14 cellular contexts compared by ENCODE assay signal in the genomic region with DNA sequence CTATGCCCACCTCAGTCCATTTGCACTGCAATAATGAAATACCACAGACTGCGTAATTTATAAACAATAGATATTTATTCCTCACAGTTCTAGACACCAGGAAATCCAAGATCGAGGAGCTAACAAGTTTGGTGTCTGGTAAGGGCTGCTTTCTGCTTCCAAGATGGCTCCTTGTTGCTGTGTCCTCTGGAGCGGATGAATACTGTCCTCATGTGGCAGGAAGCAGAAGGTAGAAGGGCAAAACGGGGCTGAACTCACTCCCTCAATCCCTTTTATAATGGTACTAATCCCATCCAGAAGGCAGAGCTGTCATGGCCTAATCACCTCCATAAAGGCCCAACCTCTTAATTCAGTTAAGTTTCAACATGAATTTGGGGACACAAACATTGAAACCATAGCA.
A peak's percentile ranks its signal among the peaks of the same experiment; 100 is the strongest.
DNase-seq lines count a peak whose midpoint lies in the region; ATAC-seq and TF ChIP-seq lines count a peak whose summit lies in the region.
"Had no signal": no experiment of that assay in that cellular context is flagged by ENCODE, and none has a peak within 500 bp of the region (broad histone marks: within the 10 kb centered on the region; RNA-seq: fewer than 3 reads in every experiment).

No MANE protein-coding gene starts in this region.

- no peak overlapping the region for H3K27ac Mint-ChIP-seq in T-helper 17 cell
- H3K27ac Mint-ChIP-seq: activated T-cell treated with anti-CD3 and anti-CD28 coated beads, Interleukin-2, amount 50 U/mL, for 24 hours had no signal

- peak; percentile 93 for ATAC-seq in esophagus mucosa
- no peak for ATAC-seq in T-helper 17 cell

- H3K27me3 Mint-ChIP-seq in T-helper 17 cell, result peaks cover 4% of the 10 kb centered on the region
- H3K27me3 Mint-ChIP-seq: activated T-cell treated with anti-CD3 and anti-CD28 coated beads, Interleukin-2, amount 50 U/mL, for 24 hours had no signal

- intact Hi-C loops in left ventricle myocardium inferior (cut with micrococcal nuclease) (no loop called here), adrenal gland (cut with DNase I) (no loop called here)

- no peak overlapping the region for H3K4me3 Mint-ChIP-seq in T-helper 17 cell
- H3K4me3 Mint-ChIP-seq: activated T-cell treated with anti-CD3 and anti-CD28 coated beads, Interleukin-2, amount 50 U/mL, for 24 hours had no signal

- no peaks in the 10 kb centered on the region for H3K4me1 Mint-ChIP-seq in T-helper 17 cell

- TF ChIP-seq POLR2A in adrenal gland (IDR thresholded peaks at IDR 0.05), result no peak

- DNase-seq in left ventricle myocardium inferior (no peak), right atrium auricular region (ENCODE audit: low spot score) (no peak), OCI-M1 (lab: John Stamatoyannopoulos, UW) (peak; percentile 19), adrenal gland (no peak), dermis blood vessel endothelial cell (no peak), T-helper 17 cell (no peak), NCI-H446 treated with DMSO at 0.1 percent for 48 hours (lab: John Stamatoyannopoulos, UW) (no peak)
- DNase-seq: activated CD4-positive, CD25-positive, alpha-beta regulatory T cell treated with anti-CD3 and anti-CD28 coated beads, Interleukin-2, amount 50 U/mL, for 72 hours; activated T-cell treated with anti-CD3 and anti-CD28 coated beads, Interleukin-2, amount 50 U/mL, for 24 hours; effector CD4-positive, alpha-beta T cell; NCI-H510A had no signal

- no peaks in the 10 kb centered on the region for H3K27me3 ChIP-seq in left ventricle myocardium inferior (ENCODE audit: low read depth)
- no peaks in the 10 kb centered on the region for H3K27me3 ChIP-seq in right atrium auricular region
- no peaks in the 10 kb centered on the region for H3K27me3 ChIP-seq in adrenal gland
- H3K27me3 ChIP-seq: ascending aorta had no signal

- no peaks in the 10 kb centered on the region for H3K9me3 ChIP-seq in left ventricle myocardium inferior (replicated peaks)
- no peaks in the 10 kb centered on the region for H3K9me3 ChIP-seq in right atrium auricular region
- H3K9me3 ChIP-seq in adrenal gland (replicated peaks in 1 of 3), result no peaks in the 10 kb centered on the region
- no peaks in the 10 kb centered on the region for H3K9me3 ChIP-seq in T-helper 17 cell (ENCODE audit: control insufficient read depth, low read length, poor library complexity, severe bottlenecking)
- H3K9me3 ChIP-seq: ascending aorta, SJSA1 had no signal

- H3K4me3 ChIP-seq in left ventricle myocardium inferior, result no peak overlapping the region
- H3K4me3 ChIP-seq in right atrium auricular region, result no peak overlapping the region
- H3K4me3 ChIP-seq in adrenal gland, result no peak overlapping the region
- H3K4me3 ChIP-seq: ascending aorta, SJSA1 had no signal

- H3K27ac ChIP-seq in left ventricle myocardium inferior (replicated peaks) (peak overlapping the region; percentile 41), right atrium auricular region (no peak overlapping the region), adrenal gland (no peak overlapping the region)
- H3K27ac ChIP-seq: ascending aorta, SJSA1 had no signal

- peaks cover 2% of the 10 kb centered on the region for H3K36me3 Mint-ChIP-seq in T-helper 17 cell (ENCODE audit: low read depth)

- H3K4me1 ChIP-seq in left ventricle myocardium inferior (peaks cover 13% of the 10 kb centered on the region), right atrium auricular region (no peaks in the 10 kb centered on the region), adrenal gland (replicated peaks in 1 of 2) (no peaks in the 10 kb centered on the region)
- H3K4me1 ChIP-seq: SJSA1 had no signal

- TF ChIP-seq CTCF in left ventricle myocardium inferior (IDR thresholded peaks at IDR 0.05; ENCODE audit: borderline replicate concordance) (no peak), right atrium auricular region (IDR thresholded peaks at IDR 0.05) (no peak), adrenal gland (IDR thresholded peaks at IDR 0.05) (no peak)

- WGBS in adrenal gland, 4 donors, result 84 to 92% (median 87%) methylated on average over 4 of the region's 4 CpGs

- H3K36me3 ChIP-seq in left ventricle myocardium inferior (no peaks in the 10 kb centered on the region), right atrium auricular region (no peaks in the 10 kb centered on the region), adrenal gland (replicated peaks in 1 of 2) (no peaks in the 10 kb centered on the region)
- H3K36me3 ChIP-seq: ascending aorta, SJSA1 had no signal
